Comparison of ENCODE assay signal across 22 cellular contexts in genomic region chr4:85737254-85737653, GRCh38.
"Had no signal": no experiment of that assay in that cellular context is flagged by ENCODE, and none has a peak within 500 bp of the region (broad histone marks: within the 10 kb centered on the region; RNA-seq: fewer than 3 reads in every experiment).

No MANE protein-coding gene starts in this region.

- H3K4me3 Mint-ChIP-seq: activated naive CD4-positive, alpha-beta T cell treated with anti-CD3 and anti-CD28 coated beads, Interleukin-2, amount 50 U/mL, for 24 hours; mesothelial cell of epicardium; T-helper 1 cell treated with Interleukin-12 subunit alpha and Interleukin-12 subunit beta and Interleukin-4 antibody, amounts not matched to agents 30 μg/mL and 1 μg/mL, for 36 hours had no signal

- H3K9me3 Mint-ChIP-seq: mesothelial cell of epicardium; T-helper 1 cell treated with Interleukin-12 subunit alpha and Interleukin-12 subunit beta and Interleukin-4 antibody, amounts not matched to agents 30 μg/mL and 1 μg/mL, for 36 hours had no signal

- H3K27ac ChIP-seq: breast epithelium, gastroesophageal sphincter, psoas muscle, thyroid gland had no signal

- FAIRE-seq: astrocyte, kidney had no signal

- H3K4me3 ChIP-seq: breast epithelium, gastroesophageal sphincter, heart left ventricle, lung, psoas muscle, thyroid gland had no signal

- H3K9me3 ChIP-seq: breast epithelium, gastroesophageal sphincter, heart left ventricle, psoas muscle, thyroid gland had no signal

- DNase-seq: activated CD4-positive, alpha-beta T cell treated with anti-CD3 and anti-CD28 coated beads, Interleukin-2, amount 50 U/mL, for 1 hour; activated CD4-positive, CD25-positive, alpha-beta regulatory T cell treated with anti-CD3 and anti-CD28 coated beads, Interleukin-2, amount 50 U/mL, for 72 hours; activated CD8-positive, alpha-beta memory T cell treated with anti-CD3 and anti-CD28 coated beads, Interleukin-2, amount 50 U/mL, for 4 hours; activated gamma-delta T cell; cerebellar nuclear complex; cortex of kidney; effector CD8-positive, alpha-beta T cell; heart left ventricle; kidney; psoas muscle; right cardiac atrium; stimulated activated CD4-positive, alpha-beta T cell treated with anti-CD3 and anti-CD28 coated beads, Interleukin-2, amount 100 ng/mL, for 48 hours; thyroid gland had no signal

- H3K4me1 Mint-ChIP-seq: activated naive CD4-positive, alpha-beta T cell treated with anti-CD3 and anti-CD28 coated beads, Interleukin-2, amount 50 U/mL, for 24 hours had no signal

- H3K4me1 ChIP-seq: breast epithelium, gastroesophageal sphincter, psoas muscle, thyroid gland had no signal

- H3K27me3 ChIP-seq: breast epithelium, gastroesophageal sphincter, heart left ventricle, thyroid gland had no signal

- H3K27ac Mint-ChIP-seq: activated naive CD4-positive, alpha-beta T cell treated with anti-CD3 and anti-CD28 coated beads, Interleukin-2, amount 50 U/mL, for 24 hours; mesothelial cell of epicardium; T-helper 1 cell treated with Interleukin-12 subunit alpha and Interleukin-12 subunit beta and Interleukin-4 antibody, amounts not matched to agents 30 μg/mL and 1 μg/mL, for 36 hours had no signal

- H3K36me3 Mint-ChIP-seq: activated naive CD4-positive, alpha-beta T cell treated with anti-CD3 and anti-CD28 coated beads, Interleukin-2, amount 50 U/mL, for 24 hours; mesothelial cell of epicardium had no signal

- H3K36me3 ChIP-seq: breast epithelium, gastroesophageal sphincter, heart left ventricle, thyroid gland had no signal

- ATAC-seq: esophagus mucosa, gastroesophageal sphincter, heart left ventricle, left lobe of liver, psoas muscle, right cardiac atrium had no signal
